In the genomic region with DNA sequence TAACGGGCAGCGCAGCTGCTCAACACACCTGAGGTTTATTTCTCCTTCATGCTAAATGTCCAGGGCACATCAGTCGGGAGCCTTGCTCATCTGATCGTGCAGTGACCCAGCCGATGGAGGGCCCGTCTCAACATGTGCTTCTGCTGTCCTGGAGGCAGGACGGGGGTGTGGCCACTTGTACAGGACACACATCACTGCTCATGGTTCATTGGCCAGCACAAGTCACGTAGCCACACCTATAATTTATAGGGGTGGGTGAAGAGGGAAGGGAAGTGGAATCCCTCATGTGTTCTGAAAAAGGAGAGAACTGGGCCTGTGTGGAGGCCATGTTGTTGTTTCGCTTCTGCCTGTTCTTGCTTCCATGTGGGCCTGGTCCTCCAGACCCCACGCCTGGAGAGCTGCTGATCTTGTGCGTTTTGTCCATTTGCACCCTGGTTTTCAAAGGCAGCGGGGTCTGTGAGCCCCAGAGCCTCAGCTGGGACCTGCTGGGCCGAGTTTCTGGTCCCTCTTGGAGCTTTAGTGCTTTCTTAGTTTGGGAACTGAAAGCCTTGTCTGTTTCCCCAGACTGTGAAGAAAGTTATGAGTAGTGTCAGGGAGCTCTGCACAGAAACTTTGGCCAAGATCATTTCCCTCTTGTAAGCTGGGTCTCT, we compare ENCODE assay signal across 8 cellular contexts.
A peak's percentile ranks its signal among the peaks of the same experiment; 100 is the strongest.
DNase-seq lines count a peak whose midpoint lies in the region; ATAC-seq and TF ChIP-seq lines count a peak whose summit lies in the region.

No MANE protein-coding gene starts in this region.

- TF ChIP-seq CTCF in GM10248 (IDR thresholded peaks at IDR 0.05; ENCODE audit: control extremely low read depth, extremely low read depth, low read depth, missing control alignments) (no peak), NB4 (IDR thresholded peaks at IDR 0.05; ENCODE audit: low read depth, low read length) (no peak), dorsolateral prefrontal cortex (IDR thresholded peaks at IDR 0.05 in 54 of 56, conservative IDR thresholded peaks at IDR 0.05 in 2 of 56; ENCODE audit: low read depth in 1 of 56, partially characterized antibody in 56 of 56) (no peak)

- H3K36me3 Mint-ChIP-seq in activated naive CD4-positive, alpha-beta T cell treated with anti-CD3 and anti-CD28 coated beads for 36 hours (ENCODE audit: low read depth) = no peaks in the 10 kb centered on the region

- POLR2A ChIA-PET in GM10248 (lab: Yijun Ruan, JAX) = no interaction called here

- H3K4me3 ChIP-seq in NB4 (ENCODE audit: low read depth, low read length) (no peak overlapping the region), dorsolateral prefrontal cortex (no peak overlapping the region)

- TF ChIP-seq POLR2A in NB4 (IDR thresholded peaks at IDR 0.05; ENCODE audit: extremely low read depth, insufficient read length) = no peak

- intact Hi-C loops in left ventricle myocardium superior (cut with micrococcal nuclease) (no loop called here), dorsolateral prefrontal cortex (cut with DNase I) (no loop called here)
- intact Hi-C loops in activated naive CD4-positive, alpha-beta T cell treated with anti-CD3 and anti-CD28 coated beads for 36 hours (cut with micrococcal nuclease) = no loop called here

- no peak overlapping the region for H3K27ac Mint-ChIP-seq in activated naive CD4-positive, alpha-beta T cell treated with anti-CD3 and anti-CD28 coated beads for 36 hours

- H3K4me3 Mint-ChIP-seq in activated naive CD4-positive, alpha-beta T cell treated with anti-CD3 and anti-CD28 coated beads for 36 hours = no peak overlapping the region

- DNase-seq in GM10248 (ENCODE audit: extremely low spot score) (peak; percentile 83), NB4 (ENCODE audit: low read depth) (peak; percentile 71), left ventricle myocardium superior (no peak), SHP77 treated with DMSO at 0.1 percent for 48 hours (lab: John Stamatoyannopoulos, UW) (no peak), germinal center (ENCODE audit: low spot score) (no peak), dorsolateral prefrontal cortex (no peak)
- no peak for DNase-seq in activated naive CD4-positive, alpha-beta T cell treated with anti-CD3 and anti-CD28 coated beads for 36 hours

- H3K27me3 ChIP-seq in dorsolateral prefrontal cortex = no peaks in the 10 kb centered on the region

- ATAC-seq in GM21619 (IDR thresholded peaks at IDR 0.05; ENCODE audit: unreplicated experiment) (peak; percentile 76), left ventricle myocardium superior (peak; percentile 30)

- no peaks in the 10 kb centered on the region for H3K9me3 Mint-ChIP-seq in activated naive CD4-positive, alpha-beta T cell treated with anti-CD3 and anti-CD28 coated beads for 36 hours

- H3K4me1 Mint-ChIP-seq in activated naive CD4-positive, alpha-beta T cell treated with anti-CD3 and anti-CD28 coated beads for 36 hours (ENCODE audit: low read depth) = peaks cover 8% of the 10 kb centered on the region

- peak overlapping the region in 11 of 59 donors; percentile 14 to 56 (median 25) for H3K27ac ChIP-seq in dorsolateral prefrontal cortex

- CTCF ChIA-PET in GM10248 (lab: Yijun Ruan, JAX) = interaction anchor here (0.8 to 1.5 kb wide), 3 partner anchors 11 to 24 kb away, joined by 3 to 4 read pairs (median 3); no protein-coding TSS in a partner anchor
- CTCF ChIA-PET in activated naive CD4-positive, alpha-beta T cell treated with anti-CD3 and anti-CD28 coated beads for 36 hours (lab: Charles Lee) = interaction anchor here (0.8 kb wide), 1 partner anchor 17 kb away, joined by 4 read pairs; no protein-coding TSS in a partner anchor

- H3K27me3 Mint-ChIP-seq in activated naive CD4-positive, alpha-beta T cell treated with anti-CD3 and anti-CD28 coated beads for 36 hours (ENCODE audit: low read depth) = no peaks in the 10 kb centered on the region

Comparison
In these comparisons a context has a peak if more than half of its experiments do, and no peak if none do; other contexts are left out.
1. DNase-seq: peak in GM10248 (single experiment) and NB4 (single experiment); none in left ventricle myocardium superior (single experiment), SHP77 treated with DMSO at 0.1 percent for 48 hours (single experiment), activated naive CD4-positive, alpha-beta T cell treated with anti-CD3 and anti-CD28 coated beads for 36 hours (single experiment), germinal center (single experiment) and dorsolateral prefrontal cortex (0 of 10).